ENCODE assay signal across 8 cellular contexts in the genomic region with DNA sequence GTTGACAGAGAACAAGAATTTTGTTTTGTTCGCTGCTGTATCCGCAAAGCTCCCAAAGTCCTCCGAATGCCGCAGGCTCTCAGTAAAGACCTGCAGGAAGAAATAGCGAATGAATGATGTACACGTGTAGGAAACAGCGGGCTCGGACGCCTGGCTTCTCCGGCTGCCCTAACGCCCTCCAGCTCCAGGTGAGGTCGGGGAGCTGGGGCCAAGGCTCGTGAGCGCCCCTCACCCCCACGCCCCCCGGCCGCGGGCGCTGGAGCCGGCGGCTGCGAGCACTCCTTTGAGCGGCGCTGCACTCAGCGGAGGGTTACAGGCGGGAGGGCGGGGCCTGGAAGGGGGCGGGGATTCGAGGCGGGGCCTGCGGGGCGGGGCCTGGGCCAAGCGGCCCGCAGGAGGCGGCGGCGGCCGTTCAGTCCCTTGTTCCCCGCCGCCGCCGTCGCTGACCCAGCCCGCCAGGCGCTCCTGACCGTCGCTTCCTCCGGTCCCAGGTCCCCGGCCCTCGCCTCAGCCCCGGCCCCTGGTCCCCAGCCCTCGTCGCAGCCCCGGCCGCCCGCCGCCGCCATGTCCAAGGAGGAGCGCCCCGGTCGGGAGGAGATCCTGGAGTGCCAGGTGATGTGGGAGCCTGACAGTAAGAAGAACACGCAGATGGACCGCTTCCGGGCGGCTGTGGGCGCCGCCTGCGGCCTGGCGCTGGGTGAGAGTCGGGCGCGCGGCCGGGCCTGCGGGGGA. TPM values are rescaled to one million over a fixed set of nuclear protein-coding genes. Genes with fewer than 3 reads are reported as not detected.
DNase-seq lines count a peak whose midpoint lies in the region; ATAC-seq, FAIRE-seq and TF ChIP-seq lines count a peak whose summit lies in the region.

A gene with protein sequence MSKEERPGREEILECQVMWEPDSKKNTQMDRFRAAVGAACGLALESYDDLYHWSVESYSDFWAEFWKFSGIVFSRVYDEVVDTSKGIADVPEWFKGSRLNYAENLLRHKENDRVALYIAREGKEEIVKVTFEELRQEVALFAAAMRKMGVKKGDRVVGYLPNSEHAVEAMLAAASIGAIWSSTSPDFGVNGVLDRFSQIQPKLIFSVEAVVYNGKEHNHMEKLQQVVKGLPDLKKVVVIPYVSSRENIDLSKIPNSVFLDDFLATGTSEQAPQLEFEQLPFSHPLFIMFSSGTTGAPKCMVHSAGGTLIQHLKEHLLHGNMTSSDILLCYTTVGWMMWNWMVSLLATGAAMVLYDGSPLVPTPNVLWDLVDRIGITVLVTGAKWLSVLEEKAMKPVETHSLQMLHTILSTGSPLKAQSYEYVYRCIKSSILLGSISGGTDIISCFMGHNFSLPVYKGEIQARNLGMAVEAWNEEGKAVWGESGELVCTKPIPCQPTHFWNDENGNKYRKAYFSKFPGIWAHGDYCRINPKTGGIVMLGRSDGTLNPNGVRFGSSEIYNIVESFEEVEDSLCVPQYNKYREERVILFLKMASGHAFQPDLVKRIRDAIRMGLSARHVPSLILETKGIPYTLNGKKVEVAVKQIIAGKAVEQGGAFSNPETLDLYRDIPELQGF (plus strand): TSS at position 415 of the 732 bp plus-strand sequence. CDS start 150 bp downstream, at position 565.

- peak within 1 kb of the TSS; percentile 70 for H2AFZ ChIP-seq in HepG2 (ENCODE audit: low read length)

- H3K4me2 ChIP-seq in HepG2 (ENCODE audit: low read depth, low read length): peak within 1 kb of the TSS; percentile 98

- TF ChIP-seq CTCF in HepG2 (CRISPR knock-in tag; IDR thresholded peaks at IDR 0.05): peak; percentile 46

- H4K20me1 ChIP-seq in HepG2 (ENCODE audit: insufficient read depth, low read length): no peaks in the 10 kb centered on the region

- H3K36me3 ChIP-seq in HepG2 (replicated peaks in 1 of 2; ENCODE audit: control insufficient read depth in 1 of 2, insufficient read depth in 2 of 2, low read length in 2 of 2): peaks cover 0 to 3% of the 10 kb centered on the region in 2 experiments; a peak in 2 of 5 replicates

- DNase-seq in AML-193 (lab: John Stamatoyannopoulos, UW): peak; percentile 61 to 65
- DNase-seq in NCI-H510A (lab: John Stamatoyannopoulos, UW): peak; percentile 66
- peak; percentile 75 for DNase-seq in activated CD4-positive, alpha-beta T cell treated with anti-CD3 and anti-CD28 coated beads, Interleukin-2, amount 10 ng/mL, durations not matched to agents 7 days and 5 days
- DNase-seq in HepG2 (ENCODE audit: low spot score): peak; percentile 49
- peak; percentile 79 for DNase-seq in stimulated activated CD4-positive, alpha-beta T cell treated with anti-CD3 and anti-CD28 coated beads, Interleukin-4, amount 100 ng/mL, for 1 hour

- no peaks in the 10 kb centered on the region; a peak in 1 of 5 replicates for H3K27me3 ChIP-seq in HepG2 (ENCODE audit: control insufficient read depth in 1 of 2, insufficient read depth in 2 of 2, low read length in 2 of 2)

- peaks cover 15% of the 10 kb centered on the region for H3K27me3 Mint-ChIP-seq in activated CD4-positive, alpha-beta T cell treated with anti-CD3 and anti-CD28 coated beads, Interleukin-2, amount 10 ng/mL, durations not matched to agents 7 days and 5 days
- H3K27me3 Mint-ChIP-seq in dendritic cell treated with granulocyte-macrophage colony-stimulating factor and Interleukin-4, amounts not matched to agents 40 ng/mL and 50 ng/mL, for 4 days: peaks cover 32% of the 10 kb centered on the region

- no peaks in the 10 kb centered on the region for H3K36me3 Mint-ChIP-seq in activated CD4-positive, alpha-beta T cell treated with anti-CD3 and anti-CD28 coated beads, Interleukin-2, amount 10 ng/mL, durations not matched to agents 7 days and 5 days (ENCODE audit: low read depth)
- H3K36me3 Mint-ChIP-seq in dendritic cell treated with granulocyte-macrophage colony-stimulating factor and Interleukin-4, amounts not matched to agents 40 ng/mL and 50 ng/mL, for 4 days (ENCODE audit: low read depth): no peaks in the 10 kb centered on the region

- CTCF ChIA-PET in activated CD4-positive, alpha-beta T cell treated with anti-CD3 and anti-CD28 coated beads, Interleukin-2, amount 10 ng/mL, durations not matched to agents 7 days and 5 days (lab: Charles Lee): interaction anchor here (0.6 to 2.1 kb wide), 5 partner anchors 10 to 159 kb away, joined by 3 to 13 read pairs (median 7); no protein-coding TSS in a partner anchor
- CTCF ChIA-PET in HepG2 (lab: Yijun Ruan, JAX; ENCODE audit: low intra/inter-chr PET ratio, low total read pairs): no interaction called here

- POLR2A ChIA-PET in activated CD4-positive, alpha-beta T cell treated with anti-CD3 and anti-CD28 coated beads, Interleukin-2, amount 10 ng/mL, durations not matched to agents 7 days and 5 days (lab: Charles Lee): no interaction called here
- POLR2A ChIA-PET in HepG2 (lab: Yijun Ruan, JAX): interaction anchor here (0.9 to 1.7 kb wide), 4 partner anchors 11 to 30 kb away, joined by 3 to 5 read pairs (median 4); no protein-coding TSS in a partner anchor

- TF ChIP-seq EP300 in HepG2 (IDR thresholded peaks at IDR 0.05; ENCODE audit: low read depth in 2 of 2, low read length in 2 of 2) (no peak), HepG2 (CRISPR knock-in tag; IDR thresholded peaks at IDR 0.05; ENCODE audit: borderline replicate concordance) (no peak)

- peak within 1 kb of the TSS; percentile 84 to 94 (median 84) for H3K4me3 ChIP-seq in HepG2 (replicated peaks in 1 of 3; ENCODE audit: insufficient read depth in 1 of 3, low read depth in 2 of 3, low read length in 3 of 3)

- BruUV-seq in HepG2 (replicated peaks; lab: Mats Ljungman, UMichigan): no TSS peak

- ATAC-seq in GM19025 (IDR thresholded peaks at IDR 0.05; ENCODE audit: low read depth, unreplicated experiment) (peak; percentile 96), HG03196 (IDR thresholded peaks at IDR 0.05; ENCODE audit: unreplicated experiment) (peak; percentile 89), HepG2 (peak; percentile 94)

- in situ Hi-C loops in HepG2 (cut with HindIII; ENCODE audit: extremely low pct_ligation_motif_present, low pct_unique_long_range_greater_than_20kb): no loop called here

- no peaks in the 10 kb centered on the region for H3K9me3 ChIP-seq in HepG2 (ENCODE audit: low read length)

- H3K9ac ChIP-seq in HepG2 (ENCODE audit: insufficient read depth, low read depth, low read length): peak within 1 kb of the TSS; percentile 81

- H3K4me3 Mint-ChIP-seq in activated CD4-positive, alpha-beta T cell treated with anti-CD3 and anti-CD28 coated beads, Interleukin-2, amount 10 ng/mL, durations not matched to agents 7 days and 5 days: peak within 1 kb of the TSS; percentile 73
- H3K4me3 Mint-ChIP-seq in dendritic cell treated with granulocyte-macrophage colony-stimulating factor and Interleukin-4, amounts not matched to agents 40 ng/mL and 50 ng/mL, for 4 days: peak within 1 kb of the TSS; percentile 82

- 3% methylated on average over 17 of the region's 75 CpGs for WGBS in HepG2 (ENCODE audit: low lambda C conversion rate)

- peak; percentile 29; the same call in 1 of the 2 replicates for TF ChIP-seq RAD21 in HepG2 (CRISPR knock-in tag; IDR thresholded peaks at IDR 0.05)

- TF ChIP-seq POLR2A in HepG2 (IDR thresholded peaks at IDR 0.05; ENCODE audit: insufficient read depth in 1 of 2, low read depth in 2 of 2, low read length in 2 of 2): peak; percentile 36 to 82; a peak in 3 of 4 replicates

- intact Hi-C loops in dendritic cell treated with granulocyte-macrophage colony-stimulating factor and Interleukin-4, amounts not matched to agents 40 ng/mL and 50 ng/mL, for 4 days (cut with micrococcal nuclease): loop anchor here (1.0 to 5.0 kb wide), 2 partner anchors 16 to 68 kb away; no protein-coding TSS in a partner anchor
- intact Hi-C loops in HepG2 (cut with micrococcal nuclease; ENCODE audit: unreplicated experiment): loop anchor here (2.0 kb wide), 1 partner anchor 76 kb away; a partner anchor contains a TSS

- no peak for FAIRE-seq in HepG2 (lab: Jason Lieb, UNC)

- H3K9me3 Mint-ChIP-seq in activated CD4-positive, alpha-beta T cell treated with anti-CD3 and anti-CD28 coated beads, Interleukin-2, amount 10 ng/mL, durations not matched to agents 7 days and 5 days: no peaks in the 10 kb centered on the region
- no peaks in the 10 kb centered on the region for H3K9me3 Mint-ChIP-seq in dendritic cell treated with granulocyte-macrophage colony-stimulating factor and Interleukin-4, amounts not matched to agents 40 ng/mL and 50 ng/mL, for 4 days

- peak within 1 kb of the TSS; percentile 80 for H3K27ac Mint-ChIP-seq in activated CD4-positive, alpha-beta T cell treated with anti-CD3 and anti-CD28 coated beads, Interleukin-2, amount 10 ng/mL, durations not matched to agents 7 days and 5 days
- peak within 1 kb of the TSS; percentile 50 for H3K27ac Mint-ChIP-seq in dendritic cell treated with granulocyte-macrophage colony-stimulating factor and Interleukin-4, amounts not matched to agents 40 ng/mL and 50 ng/mL, for 4 days

- peaks cover 26% of the 10 kb centered on the region for H3K4me1 ChIP-seq in HepG2 (ENCODE audit: insufficient read depth, low read length)

- peaks cover 17% of the 10 kb centered on the region for H3K4me1 Mint-ChIP-seq in activated CD4-positive, alpha-beta T cell treated with anti-CD3 and anti-CD28 coated beads, Interleukin-2, amount 10 ng/mL, durations not matched to agents 7 days and 5 days
- H3K4me1 Mint-ChIP-seq in dendritic cell treated with granulocyte-macrophage colony-stimulating factor and Interleukin-4, amounts not matched to agents 40 ng/mL and 50 ng/mL, for 4 days (ENCODE audit: low read depth): peaks cover 27% of the 10 kb centered on the region

- H3K27ac ChIP-seq in HepG2 (ENCODE audit: extremely low read length, insufficient read depth, low read length): peak within 1 kb of the TSS; percentile 62

- H3K79me2 ChIP-seq in HepG2 (ENCODE audit: insufficient read depth, low read length): peaks cover 16% of the 10 kb centered on the region

RNA-seq across cellular contexts. Expression of the gene that starts here (rescaled TPM):
- total RNA-seq in activated CD4-positive, alpha-beta T cell treated with anti-CD3 and anti-CD28 coated beads, Interleukin-2, amount 10 ng/mL, durations not matched to agents 7 days and 5 days: 10 to 100 TPM; 17.8 to 19.1 TPM
- 26.3 and 28.8 TPM in 2 replicates for total RNA-seq in HepG2 (2016; rRNA removed; fragmentation: Illumina TruSeq; extraction: Trizol)
- total RNA-seq in HepG2 (2016; cell fraction: cytosol; rRNA removed; fragmentation: Illumina TruSeq; extraction: Trizol; ENCODE audit: low read depth): 8.4 and 10.7 TPM in 2 replicates
- 22.7 and 29.1 TPM in 2 replicates for total RNA-seq in HepG2 (2016; cell fraction: insoluble cytoplasmic fraction; rRNA removed; fragmentation: Illumina TruSeq; extraction: Trizol)
- 18.6 and 20.0 TPM in 2 replicates for total RNA-seq in HepG2 (2016; cell fraction: membrane; rRNA removed; fragmentation: Illumina TruSeq; extraction: Trizol)
- 22.1 and 23.1 TPM in 2 replicates for total RNA-seq in HepG2 (2016; cell fraction: nucleus; rRNA removed; fragmentation: Illumina TruSeq; extraction: Trizol)
- 23.3 and 23.5 TPM in 2 replicates for polyA plus RNA-seq in HepG2 (2011; rRNA removed)
- 19.3 and 21.2 TPM in 2 replicates for polyA plus RNA-seq in HepG2 (2011; cell fraction: cytosol; rRNA removed)
- polyA plus RNA-seq in HepG2 (2011; cell fraction: nucleus; rRNA removed): 37.9 and 38.1 TPM in 2 replicates
- polyA plus RNA-seq in HepG2 (2012): 23.5 and 30.2 TPM in 2 replicates
- 4.5 and 5.2 TPM in 2 replicates for polyA plus RNA-seq in HepG2 (2016; cell fraction: cytosol; fragmentation: Illumina TruSeq; extraction: Trizol; ENCODE audit: low read depth)
- 22.1 and 25.9 TPM in 2 replicates for polyA plus RNA-seq in HepG2 (2016; cell fraction: insoluble cytoplasmic fraction; fragmentation: Illumina TruSeq; extraction: Trizol; ENCODE audit: low read depth)
- polyA plus RNA-seq in HepG2 (2016; cell fraction: membrane; fragmentation: Illumina TruSeq; extraction: Trizol; ENCODE audit: low read depth): 10.6 and 13.7 TPM in 2 replicates
- 30.6 and 33.2 TPM in 2 replicates for polyA plus RNA-seq in HepG2 (2016; cell fraction: nucleus; fragmentation: Illumina TruSeq; extraction: Trizol; ENCODE audit: insufficient read depth, low read depth)
- 35.1 and 50.6 TPM in 2 replicates for polyA minus RNA-seq in HepG2 (2011; rRNA and poly(A)+ RNA removed; ENCODE audit: low replicate concordance)
- 17.8 and 17.9 TPM in 2 replicates for polyA minus RNA-seq in HepG2 (2011; cell fraction: cytosol; rRNA and poly(A)+ RNA removed)
- polyA minus RNA-seq in HepG2 (2011; cell fraction: nucleus; rRNA and poly(A)+ RNA removed): 23.1 and 26.7 TPM in 2 replicates

Comparison
In these comparisons a context has a peak if more than half of its experiments do, and no peak if none do; other contexts are left out.
1. Peak in every context shown above with its lines: DNase-seq, ATAC-seq, H3K4me3 ChIP-seq and H3K27ac ChIP-seq.